In the genomic region with DNA sequence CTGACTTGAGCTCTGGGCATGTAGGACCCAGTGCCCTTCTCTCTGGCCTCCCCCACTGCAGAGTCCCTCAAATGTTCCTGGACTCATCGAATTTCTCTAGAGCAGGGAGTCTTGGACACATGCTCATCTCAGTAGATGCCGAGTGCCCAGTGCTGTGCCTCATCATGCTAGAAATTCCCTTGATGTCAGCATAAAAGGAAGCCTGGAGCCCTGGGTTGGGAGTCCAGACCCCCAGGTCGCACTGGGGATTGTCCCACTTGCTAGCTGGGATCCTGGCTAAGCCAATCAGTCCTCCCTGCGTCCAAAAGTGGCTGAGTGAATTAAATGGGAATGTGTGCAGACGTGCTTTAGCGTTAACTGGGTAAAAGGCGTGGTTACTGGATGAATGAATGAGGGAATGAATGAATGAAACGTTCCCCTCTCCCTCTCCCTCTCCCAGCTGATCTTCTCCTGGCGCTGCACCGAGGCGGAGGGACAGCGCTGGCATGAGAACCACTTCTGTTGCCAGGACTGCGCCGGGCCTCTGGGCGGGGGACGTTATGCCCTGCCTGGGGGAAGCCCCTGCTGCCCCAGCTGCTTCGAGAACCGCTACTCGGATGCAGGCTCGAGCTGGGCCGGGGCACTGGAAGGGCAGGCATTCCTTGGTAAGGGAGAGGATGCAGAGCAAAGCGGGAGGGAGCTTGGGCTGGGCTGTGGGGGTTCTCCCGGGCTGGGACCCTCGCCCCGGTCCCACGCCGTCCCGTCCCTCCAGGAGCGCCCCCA, we compare ENCODE assay signal across 9 cellular contexts. TPM values are rescaled to one million over a fixed set of nuclear protein-coding genes. Genes with fewer than 3 reads are reported as not detected.
DNase-seq lines count a peak whose midpoint lies in the region; ATAC-seq, FAIRE-seq and TF ChIP-seq lines count a peak whose summit lies in the region.
"Had no signal": no experiment of that assay in that cellular context is flagged by ENCODE, and none has a peak within 500 bp of the region (broad histone marks: within the 10 kb centered on the region; RNA-seq: fewer than 3 reads in every experiment).

No MANE protein-coding gene starts in this region.

- FAIRE-seq in A549 (lab: Jason Lieb, UNC): no peak

- no peak overlapping the region for H4K91ac ChIP-seq in trophoblast cell (ENCODE audit: low read depth, low read length)

- H3K4ac ChIP-seq in trophoblast cell (ENCODE audit: low read depth, low read length): no peak overlapping the region

- H4K8ac ChIP-seq in trophoblast cell (ENCODE audit: low read depth, low read length): peak overlapping the region; percentile 38

- peak overlapping the region; percentile 33 for H2AFZ ChIP-seq in trophoblast cell (ENCODE audit: insufficient read depth, low read length, poor library complexity)

- H2BK5ac ChIP-seq in trophoblast cell (ENCODE audit: low read depth, low read length, poor library complexity): no peak overlapping the region

- H3K79me2 ChIP-seq in trophoblast cell (ENCODE audit: control insufficient read depth, insufficient read depth, low read length, poor library complexity): peaks cover 9% of the 10 kb centered on the region

- H3K4me3 Mint-ChIP-seq in activated B cell treated with CpG ODN at 0.5 μM for 24 hours: peak overlapping the region; percentile 97

- peak overlapping the region; percentile 35 for H3K27ac Mint-ChIP-seq in activated B cell treated with CpG ODN at 0.5 μM for 24 hours

- H4K12ac ChIP-seq in trophoblast cell (ENCODE audit: low read depth, low read length): no peak overlapping the region

- no peak overlapping the region for H3K9ac ChIP-seq in trophoblast cell (ENCODE audit: low read length)

- no peak for TF ChIP-seq POLR2A in A549 (IDR thresholded peaks at IDR 0.05; ENCODE audit: low read length)

- H3K4me2 ChIP-seq in A549 (peak overlapping the region; percentile 85), trophoblast cell (ENCODE audit: low read length) (peak overlapping the region; percentile 100)

- H3K36me3 ChIP-seq in trophoblast cell (ENCODE audit: control insufficient read depth in 1 of 2, insufficient read depth in 2 of 2, low read length in 2 of 2): peaks cover 7 to 11% of the 10 kb centered on the region in 2 experiments

- H3K23ac ChIP-seq in trophoblast cell (ENCODE audit: low read length): no peak overlapping the region

- H3K4me3 ChIP-seq in A549: peak overlapping the region; percentile 65
- peak overlapping the region; percentile 61 for H3K4me3 ChIP-seq in trophoblast cell (ENCODE audit: low read depth, low read length)

- no peaks in the 10 kb centered on the region for H3K27me3 ChIP-seq in trophoblast cell (ENCODE audit: insufficient read depth, low read length)

- intact Hi-C loops in activated B cell treated with CpG ODN at 0.5 μM for 24 hours (cut with micrococcal nuclease): loop anchor here (2.0 to 10.0 kb wide), 6 partner anchors 183 to 1109 kb away; a partner anchor contains a TSS

- TF ChIP-seq EP300 in A549 (IDR thresholded peaks at IDR 0.05): no peak

- H3K18ac ChIP-seq in trophoblast cell (ENCODE audit: low read length): peak overlapping the region; percentile 32

- CTCF ChIA-PET in A549 (lab: Yijun Ruan, JAX) (interaction anchor here (0.7 to 8.9 kb wide), 36 partner anchors 8 to 420 kb away, joined by 3 to 111 read pairs (median 5); a partner anchor contains a TSS), activated B cell treated with CpG ODN at 0.5 μM for 24 hours (lab: Charles Lee) (interaction anchor here (1.0 to 6.7 kb wide), 15 partner anchors 8 to 429 kb away, joined by 3 to 51 read pairs (median 7); a partner anchor contains a TSS)

- H3K9me3 ChIP-seq in A549 (no peaks in the 10 kb centered on the region), trophoblast cell (ENCODE audit: insufficient read depth, low read depth, low read length) (no peaks in the 10 kb centered on the region)

- ATAC-seq in A549 (peak; percentile 14 to 19; a peak in 4 of 6 replicates), GM19025 (IDR thresholded peaks at IDR 0.05; ENCODE audit: low read depth, unreplicated experiment) (peak; percentile 4), activated B cell treated with CpG ODN at 0.5 μM for 24 hours (ENCODE audit: low read depth) (no peak), GM21529 (IDR thresholded peaks at IDR 0.05; ENCODE audit: unreplicated experiment) (no peak), HG02981 (IDR thresholded peaks at IDR 0.05; ENCODE audit: unreplicated experiment) (no peak)

- DNase-seq in A549 (ENCODE audit: low read depth in 1 of 2, low spot score in 1 of 2) (no peak), activated B cell treated with CpG ODN at 0.5 μM for 24 hours (no peak), germinal center (ENCODE audit: low spot score) (peak; percentile 20), trophoblast cell (no peak), NCI-H526 treated with DMSO at 0.1 percent for 48 hours (lab: John Stamatoyannopoulos, UW) (no peak)

- POLR2A ChIA-PET in A549 (lab: Yijun Ruan, JAX) (interaction anchor here (1.0 to 1.2 kb wide), 4 partner anchors 150 to 261 kb away, joined by 3 to 4 read pairs (median 3); no protein-coding TSS in a partner anchor), activated B cell treated with CpG ODN at 0.5 μM for 24 hours (lab: Charles Lee) (interaction anchor here (0.8 to 5.1 kb wide), 10 partner anchors 52 to 432 kb away, joined by 3 to 91 read pairs (median 7); a partner anchor contains a TSS)

- H3K36me3 Mint-ChIP-seq in activated B cell treated with CpG ODN at 0.5 μM for 24 hours (ENCODE audit: low read depth): peaks cover 25% of the 10 kb centered on the region

- no peak overlapping the region for H2BK12ac ChIP-seq in trophoblast cell (ENCODE audit: low read length)

- H3K14ac ChIP-seq in trophoblast cell (ENCODE audit: low read length): peak overlapping the region; percentile 19

- H3K27me3 Mint-ChIP-seq in activated B cell treated with CpG ODN at 0.5 μM for 24 hours: no peaks in the 10 kb centered on the region

- peak overlapping the region; percentile 21 for H2AK5ac ChIP-seq in trophoblast cell (ENCODE audit: low read length)

- H3K4me1 Mint-ChIP-seq in activated B cell treated with CpG ODN at 0.5 μM for 24 hours: peaks cover 33% of the 10 kb centered on the region

- H3K4me1 ChIP-seq in A549 (peaks cover 23% of the 10 kb centered on the region), trophoblast cell (ENCODE audit: control insufficient read depth in 1 of 2, insufficient read depth in 2 of 2, low read length in 2 of 2) (peaks cover 15 to 22% of the 10 kb centered on the region in 2 experiments)

- H2BK120ac ChIP-seq in trophoblast cell (ENCODE audit: insufficient read depth, low read length, poor library complexity): no peak overlapping the region

- no peak for TF ChIP-seq RAD21 in A549 (conservative IDR thresholded peaks at IDR 0.05 in 1 of 2, IDR thresholded peaks at IDR 0.05 in 1 of 2)

- WGBS in A549 (ENCODE audit: missing lambda C conversion rate): 43% methylated on average over 17 of the region's 29 CpGs
- WGBS in trophoblast cell (ENCODE audit: extremely low coverage, insufficient coverage, insufficient read length): no CpG with 5 or more reads among the region's 29 CpGs

- no peaks in the 10 kb centered on the region for H3K9me3 Mint-ChIP-seq in activated B cell treated with CpG ODN at 0.5 μM for 24 hours

- peak overlapping the region; percentile 85 to 97 for H3K27ac ChIP-seq in A549
- no peak overlapping the region for H3K27ac ChIP-seq in trophoblast cell (ENCODE audit: low read depth, low read length)

- H3K79me1 ChIP-seq in trophoblast cell (ENCODE audit: low read length): peaks cover 12% of the 10 kb centered on the region

- TF ChIP-seq CTCF in A549 (IDR thresholded peaks at IDR 0.05): no peak
- TF ChIP-seq CTCF in activated B cell treated with CpG ODN at 0.5 μM for 24 hours (IDR thresholded peaks at IDR 0.05): no peak

TF ChIP-seq in A549, 52 proteins besides CTCF, POLR2A, EP300 and RAD21 (continues in another document):
- peak; percentile 56 for TF ChIP-seq MAFK (IDR thresholded peaks at IDR 0.05; ENCODE audit: partially characterized antibody)

RNA-seq across cellular contexts. Expression of a gene that starts 1.6 kb away (rescaled TPM):
- polyA plus RNA-seq in A549 (2011; rRNA removed) (217 and 262 TPM in 2 replicates), A549 (2017; fragmentation: RNase III; extraction: RNeasy Plus Mini Kit Qiagen cat#74134 plus additional on column Dnase treatment) (252 to 261 TPM (median 254 TPM) in 3 replicates)
- polyA plus RNA-seq in A549 (2012; cell fraction: cytosol; rRNA removed): 300 and 345 TPM in 2 replicates
- polyA plus RNA-seq in A549 (2012; cell fraction: nucleus; rRNA removed): 92.7 and 202 TPM in 2 replicates
- 54.2 and 55.6 TPM in 2 replicates for polyA minus RNA-seq in A549 (2011; rRNA and poly(A)+ RNA removed)
- 219 and 252 TPM in 2 replicates for total RNA-seq in activated B cell treated with CpG ODN at 0.5 μM for 24 hours
- 214 and 233 TPM in 2 replicates for polyA plus RNA-seq in trophoblast cell (2013)

RNA-seq across cellular contexts. Expression of a gene that starts 5.3 kb away (rescaled TPM):
- polyA plus RNA-seq in A549 (2011; rRNA removed) (0.32 and 0.34 TPM in 2 replicates), A549 (2017; fragmentation: RNase III; extraction: RNeasy Plus Mini Kit Qiagen cat#74134 plus additional on column Dnase treatment) (0.95 to 1.6 TPM (median 1.5 TPM) in 3 replicates)
- polyA plus RNA-seq in A549 (2012; cell fraction: cytosol; rRNA removed): 1.1 and 1.9 TPM in 2 replicates
- polyA plus RNA-seq in A549 (2012; cell fraction: nucleus; rRNA removed): 19.2 and 23.2 TPM in 2 replicates
- polyA minus RNA-seq in A549 (2011; rRNA and poly(A)+ RNA removed): not detected in 2 replicates
- total RNA-seq in activated B cell treated with CpG ODN at 0.5 μM for 24 hours: 0.75 TPM in 1 of 2 replicates, not detected in the other
- polyA plus RNA-seq in trophoblast cell (2013): 0.29 and 0.36 TPM in 2 replicates

RNA-seq across cellular contexts. Expression of a gene that starts 6.2 kb away (rescaled TPM):
- polyA plus RNA-seq in A549 (2011; rRNA removed) (1.9 TPM in 2 replicates), A549 (2017; fragmentation: RNase III; extraction: RNeasy Plus Mini Kit Qiagen cat#74134 plus additional on column Dnase treatment) (1.7 to 2.0 TPM (median 2.0 TPM) in 3 replicates)
- polyA plus RNA-seq in A549 (2012; cell fraction: cytosol; rRNA removed): 4.6 and 5.4 TPM in 2 replicates
- polyA plus RNA-seq in A549 (2012; cell fraction: nucleus; rRNA removed): 8.7 and 9.2 TPM in 2 replicates
- 1.2 and 2.0 TPM in 2 replicates for polyA minus RNA-seq in A549 (2011; rRNA and poly(A)+ RNA removed)
- total RNA-seq in activated B cell treated with CpG ODN at 0.5 μM for 24 hours: 6.5 and 6.7 TPM in 2 replicates
- polyA plus RNA-seq in trophoblast cell (2013): 3.6 and 4.1 TPM in 2 replicates

RNA-seq across cellular contexts. Expression of a gene that starts 38.7 kb away (rescaled TPM):
- polyA plus RNA-seq in A549 (2011; rRNA removed) (not detected in 2 replicates), A549 (2017; fragmentation: RNase III; extraction: RNeasy Plus Mini Kit Qiagen cat#74134 plus additional on column Dnase treatment) (not detected in 3 replicates)
- polyA plus RNA-seq in A549 (2012; cell fraction: cytosol; rRNA removed): 0.04 TPM in 1 of 2 replicates, not detected in the other
- polyA plus RNA-seq in A549 (2012; cell fraction: nucleus; rRNA removed): not detected in 2 replicates
- 0.21 TPM in 1 of 2 replicates, not detected in the other for polyA minus RNA-seq in A549 (2011; rRNA and poly(A)+ RNA removed)
- total RNA-seq in activated B cell treated with CpG ODN at 0.5 μM for 24 hours: not detected in 2 replicates
- polyA plus RNA-seq in trophoblast cell (2013): 14.2 and 17.6 TPM in 2 replicates
- total RNA-seq: pulmonary artery endothelial cell had no signal

RNA-seq across cellular contexts. Expression of a gene that starts 50.5 kb away (rescaled TPM):
- polyA plus RNA-seq in A549 (2011; rRNA removed) (2.9 and 3.1 TPM in 2 replicates), A549 (2017; fragmentation: RNase III; extraction: RNeasy Plus Mini Kit Qiagen cat#74134 plus additional on column Dnase treatment) (4.3 to 6.1 TPM (median 4.5 TPM) in 3 replicates)
- 2.8 and 5.0 TPM in 2 replicates for polyA plus RNA-seq in A549 (2012; cell fraction: cytosol; rRNA removed)
- polyA plus RNA-seq in A549 (2012; cell fraction: nucleus; rRNA removed): 5.0 and 7.6 TPM in 2 replicates
- 5.3 and 9.9 TPM in 2 replicates for polyA minus RNA-seq in A549 (2011; rRNA and poly(A)+ RNA removed)
- 203 and 205 TPM in 2 replicates for total RNA-seq in activated B cell treated with CpG ODN at 0.5 μM for 24 hours
- polyA plus RNA-seq in trophoblast cell (2013): 25.4 and 27.9 TPM in 2 replicates

Comparison
In these comparisons a context has a peak if more than half of its experiments do, and no peak if none do; other contexts are left out.
1. ATAC-seq: peak in A549 (2 of 2) and GM19025 (single experiment); none in activated B cell treated with CpG ODN at 0.5 μM for 24 hours (single experiment), GM21529 (single experiment) and HG02981 (single experiment).